Comparison of ENCODE assay signal across 8 cellular contexts in the genomic region with DNA sequence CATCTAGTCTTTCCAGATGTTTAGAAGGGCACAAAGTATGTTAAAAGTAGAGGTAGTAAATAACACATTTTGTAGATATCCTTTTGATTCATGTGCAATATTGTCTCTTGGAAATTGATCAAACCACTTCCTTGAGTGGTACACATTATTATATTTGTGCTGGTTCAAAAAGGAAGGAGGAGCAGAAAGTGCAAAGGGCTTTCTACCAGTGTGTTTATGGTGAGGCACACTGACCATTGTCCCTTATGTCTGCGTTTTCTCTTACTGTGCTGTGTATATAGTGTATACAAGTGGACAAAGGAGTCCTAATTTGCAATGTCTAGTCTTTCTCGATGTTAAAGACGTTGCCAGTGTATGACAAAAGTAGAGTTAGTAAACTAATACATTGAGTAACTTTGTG. TPM values are rescaled to one million over a fixed set of nuclear protein-coding genes. Genes with fewer than 3 reads are reported as not detected.
"Had no signal": no experiment of that assay in that cellular context is flagged by ENCODE, and none has a peak within 500 bp of the region (broad histone marks: within the 10 kb centered on the region; RNA-seq: fewer than 3 reads in every experiment).

No MANE protein-coding gene starts in this region.

- H3K27ac Mint-ChIP-seq: GM23338, H9, IgD-negative memory B cell had no signal

- H3K36me3 Mint-ChIP-seq: IgD-negative memory B cell had no signal

- ATAC-seq: GM23338 had no signal

- DNase-seq: H9, HCEC 1CT had no signal

- H3K4me3 ChIP-seq: GM23338 had no signal

- H3K4me3 Mint-ChIP-seq: GM23338, H9, IgD-negative memory B cell had no signal

- FAIRE-seq: H1, H54, HTR-8/SVneo had no signal

RNA-seq across cellular contexts. Expression of a gene that starts 41.4 kb away (rescaled TPM):
- total RNA-seq: HT-29 had no signal
